In the genomic region with DNA sequence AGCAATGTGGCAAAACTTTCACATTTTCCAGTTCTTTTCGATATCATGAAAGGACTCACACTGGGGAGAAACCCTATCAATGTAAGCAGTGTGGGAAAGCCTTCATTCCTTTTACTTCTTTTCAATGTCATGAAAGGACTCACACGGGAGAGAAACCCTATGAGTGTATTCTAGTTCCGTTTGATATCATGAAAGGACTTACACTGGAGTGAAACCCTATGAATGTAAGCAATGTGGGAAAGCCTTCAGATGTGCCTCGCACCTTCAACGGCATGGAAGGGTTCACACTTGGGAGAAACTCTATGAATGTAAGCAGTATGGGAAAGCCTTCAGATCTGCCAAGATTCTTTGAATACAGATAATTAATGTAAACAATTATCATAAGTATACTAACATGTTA, we compare ENCODE assay signal across 18 cellular contexts.
"Had no signal": no experiment of that assay in that cellular context is flagged by ENCODE, and none has a peak within 500 bp of the region (broad histone marks: within the 10 kb centered on the region; RNA-seq: fewer than 3 reads in every experiment).

No MANE protein-coding gene starts in this region.

- H3K4me1 ChIP-seq: left ventricle myocardium inferior, tibial artery had no signal

- H3K4me1 Mint-ChIP-seq: memory B cell; stimulated activated memory B cell treated with anti-CD40 and anti-IgM and Interleukin-4, amounts not matched to agents 10 μg/mL and 1 μg/mL and 100 μg/mL, for 72 hours; T-helper 17 cell; WTC11 had no signal

- FAIRE-seq: keratinocyte, TTC549, urothelium cell line had no signal

- H3K27ac Mint-ChIP-seq: activated CD8-positive, alpha-beta T cell treated with anti-CD3 and anti-CD28 coated beads for 36 hours; activated naive CD8-positive, alpha-beta T cell; memory B cell; stimulated activated memory B cell treated with anti-CD40 and anti-IgM and Interleukin-4, amounts not matched to agents 10 μg/mL and 1 μg/mL and 100 μg/mL, for 72 hours; WTC11 had no signal

- H3K4me3 ChIP-seq: left ventricle myocardium inferior, tibial artery had no signal

- DNase-seq: activated CD4-positive, alpha-beta T cell treated with anti-CD3 and anti-CD28 coated beads for 4 hours; activated CD8-positive, alpha-beta T cell treated with anti-CD3 and anti-CD28 coated beads for 36 hours; activated gamma-delta T cell treated with Interleukin-2 at 50 U/mL for 16 hours; activated T-cell treated with anti-CD3 and anti-CD28 coated beads, Interleukin-2, amount 50 U/mL, for 48 hours; amygdala; cerebellar nuclear complex; dermis blood vessel endothelial cell; left ventricle myocardium inferior; stimulated activated CD4-positive, alpha-beta T cell treated with anti-CD3 and anti-CD28 coated beads, Interleukin-2, amount 100 ng/mL, for 48 hours; T-helper 17 cell; tibial artery had no signal

- H3K27me3 ChIP-seq: tibial artery had no signal

- H3K27me3 Mint-ChIP-seq: activated CD8-positive, alpha-beta T cell treated with anti-CD3 and anti-CD28 coated beads for 36 hours; activated naive CD8-positive, alpha-beta T cell; memory B cell; stimulated activated memory B cell treated with anti-CD40 and anti-IgM and Interleukin-4, amounts not matched to agents 10 μg/mL and 1 μg/mL and 100 μg/mL, for 72 hours; T-helper 17 cell had no signal

- H3K4me3 Mint-ChIP-seq: activated naive CD8-positive, alpha-beta T cell; memory B cell; stimulated activated memory B cell treated with anti-CD40 and anti-IgM and Interleukin-4, amounts not matched to agents 10 μg/mL and 1 μg/mL and 100 μg/mL, for 72 hours; WTC11 had no signal

- ATAC-seq: activated CD8-positive, alpha-beta T cell treated with anti-CD3 and anti-CD28 coated beads for 36 hours; stimulated activated memory B cell treated with anti-CD40 and anti-IgM and Interleukin-4, amounts not matched to agents 10 μg/mL and 1 μg/mL and 100 μg/mL, for 72 hours; T-helper 17 cell; WTC11 had no signal

- H3K27ac ChIP-seq: left ventricle myocardium inferior, tibial artery had no signal
